8 cellular contexts compared by ENCODE assay signal in the genomic region with DNA sequence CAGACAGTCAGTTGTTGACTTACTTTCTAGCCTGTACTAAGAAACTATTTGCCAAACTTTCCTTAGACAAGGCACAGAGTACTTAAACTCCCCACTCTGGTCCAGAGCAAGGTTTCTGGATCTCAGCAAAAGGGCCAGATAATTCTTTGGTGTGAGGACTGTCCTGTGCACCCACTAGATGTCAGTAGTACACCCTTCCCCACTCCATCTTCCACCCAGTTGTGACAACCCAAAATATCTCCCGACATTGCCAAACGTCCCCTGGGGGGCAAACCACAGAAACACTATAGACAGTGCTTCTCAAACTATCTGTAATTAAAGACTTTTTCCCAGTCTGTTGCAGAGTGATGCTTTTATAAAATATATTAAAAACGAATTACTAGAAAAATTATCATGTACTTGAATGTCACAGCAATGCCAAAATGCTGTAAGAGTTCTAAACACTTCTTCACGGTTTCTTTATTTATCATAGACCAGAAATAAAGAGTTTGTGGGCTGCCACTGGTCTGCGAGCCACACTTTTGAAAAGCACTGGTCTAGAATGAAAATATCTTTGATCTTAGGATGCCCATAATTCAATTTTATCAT.
DNase-seq lines count a peak whose midpoint lies in the region; ATAC-seq and TF ChIP-seq lines count a peak whose summit lies in the region.

No MANE protein-coding gene starts in this region.

- DNase-seq in ELF-1 (ENCODE audit: low read depth, low spot score) (peak; percentile 64), HAP-1 (ENCODE audit: low spot score in 2 of 2) (peak; percentile 29 to 40), right cardiac atrium (peak in 2 of 3 donors; percentile 30 to 39), ureter (ENCODE audit: low spot score) (no peak)
- DNase-seq in activated CD4-positive, alpha-beta T cell treated with anti-CD3 and anti-CD28 coated beads, Interleukin-2, amount 50 U/mL, for 48 hours, result peak; percentile 2 to 16
- DNase-seq in stimulated activated naive CD8-positive, alpha-beta T cell treated with anti-CD3 and anti-CD28 coated beads, Interleukin-15, Interleukin-2, amounts not matched to agents 100 U/mL and 50 U/mL, for 24 hours, result peak; percentile 7

- H3K4me3 ChIP-seq in HAP-1 (no peak overlapping the region), Loucy (ENCODE audit: low read length, poor library complexity, severe bottlenecking) (no peak overlapping the region), right cardiac atrium (ENCODE audit: low read length) (no peak overlapping the region)

- no peak overlapping the region for H2AFZ ChIP-seq in Loucy (ENCODE audit: low read length)

- no peaks in the 10 kb centered on the region for H3K79me2 ChIP-seq in Loucy (ENCODE audit: insufficient read depth, low read length)

- 18% methylated on average over 5 of the region's 5 CpGs for WGBS in right cardiac atrium

- no peaks in the 10 kb centered on the region for H3F3A ChIP-seq in Loucy (ENCODE audit: low read depth)

- no peaks in the 10 kb centered on the region for H3K9me2 ChIP-seq in Loucy (replicated peaks; ENCODE audit: low read depth, low read length)

- no peaks in the 10 kb centered on the region for H3K36me3 ChIP-seq in HAP-1 (replicated peaks)
- H3K36me3 ChIP-seq in Loucy (ENCODE audit: insufficient read depth, low read length), result no peaks in the 10 kb centered on the region

- ATAC-seq in right cardiac atrium, result peak; percentile 86 to 88
- peak; percentile 63 for ATAC-seq in stimulated activated naive CD8-positive, alpha-beta T cell treated with anti-CD3 and anti-CD28 coated beads, Interleukin-15, Interleukin-2, amounts not matched to agents 100 U/mL and 50 U/mL, for 24 hours

- peak; percentile 79 for TF ChIP-seq CTCF in 22Rv1 (IDR thresholded peaks at IDR 0.05)
- peak; percentile 74 for TF ChIP-seq CTCF in Loucy (conservative IDR thresholded peaks at IDR 0.05; ENCODE audit: low read length)

- H3K27ac ChIP-seq in 22Rv1 (no peak overlapping the region), right cardiac atrium (ENCODE audit: low read length) (no peak overlapping the region)

- H3K27me3 ChIP-seq in HAP-1 (ENCODE audit: low read depth), result 0 out of 2 replicates have a peak, but pooled peaks cover 10% of the 10 kb centered on the region
- no peaks in the 10 kb centered on the region for H3K27me3 ChIP-seq in Loucy (ENCODE audit: insufficient read depth, low read length, poor library complexity, severe bottlenecking)
- H3K27me3 ChIP-seq in right cardiac atrium (ENCODE audit: control insufficient read depth, insufficient read depth), result no peaks in the 10 kb centered on the region

- no peak overlapping the region for H3K4me2 ChIP-seq in Loucy (ENCODE audit: low read depth, low read length, poor library complexity, severe bottlenecking)

- in situ Hi-C loops in HAP-1 (cut with MboI; ENCODE audit: low sequenced_read_pairs), result no loop called here

- no peak overlapping the region for H3K9ac ChIP-seq in Loucy (ENCODE audit: low read depth, low read length, poor library complexity, severe bottlenecking)

- H3K4me1 ChIP-seq in HAP-1 (peaks cover 5% of the 10 kb centered on the region), Loucy (ENCODE audit: insufficient read depth, low read length, poor library complexity, severe bottlenecking) (no peaks in the 10 kb centered on the region), right cardiac atrium (ENCODE audit: control insufficient read depth, insufficient read depth, low read length) (no peaks in the 10 kb centered on the region)

- H3K9me3 ChIP-seq in HAP-1, result no peaks in the 10 kb centered on the region
- H3K9me3 ChIP-seq in Loucy (ENCODE audit: insufficient read depth, low read depth, low read length), result no peaks in the 10 kb centered on the region
- H3K9me3 ChIP-seq in right cardiac atrium (ENCODE audit: control insufficient read depth, low read length), result no peaks in the 10 kb centered on the region

- intact Hi-C loops in right cardiac atrium (cut with DNase I), result loop anchor here in 1 of 4 donors (10.0 kb wide), 1 partner anchor 376 kb away; no protein-coding TSS in a partner anchor

- H4K20me1 ChIP-seq in Loucy (ENCODE audit: insufficient read depth, low read length, poor library complexity, severe bottlenecking), result no peaks in the 10 kb centered on the region
